ENCODE assay signal across 1 cellular context in genomic region chr7:99848420-99849216, GRCh38.
TF ChIP-seq lines count a peak whose summit lies in the region.

No MANE protein-coding gene starts in this region.

TF ChIP-seq in HepG2, 621 proteins besides CTCF, POLR2A, EP300 and RAD21 (continued from another document):
- no peak for TF ChIP-seq ZNF280B (CRISPR knock-in tag; IDR thresholded peaks at IDR 0.05; ENCODE audit: borderline replicate concordance)
- TF ChIP-seq ZNF292 (CRISPR knock-in tag; IDR thresholded peaks at IDR 0.05; ENCODE audit: borderline replicate concordance, low read depth): no peak
- no peak for TF ChIP-seq ZNF841 (CRISPR knock-in tag; IDR thresholded peaks at IDR 0.05; ENCODE audit: borderline replicate concordance)
- no peak for TF ChIP-seq FUBP1 (CRISPR knock-in tag; IDR thresholded peaks at IDR 0.05; ENCODE audit: borderline replicate concordance)
- TF ChIP-seq ZNF234 (CRISPR knock-in tag; conservative IDR thresholded peaks at IDR 0.05): no peak
- TF ChIP-seq ZNF710 (CRISPR knock-in tag; IDR thresholded peaks at IDR 0.05; ENCODE audit: borderline replicate concordance): no peak
- TF ChIP-seq ZNF44 (CRISPR knock-in tag; IDR thresholded peaks at IDR 0.05): no peak
- TF ChIP-seq ZBTB1 (CRISPR knock-in tag; IDR thresholded peaks at IDR 0.05; ENCODE audit: borderline replicate concordance): no peak
- TF ChIP-seq ATF7 (IDR thresholded peaks at IDR 0.05): no peak
- no peak for TF ChIP-seq ATF7 (CRISPR knock-in tag; IDR thresholded peaks at IDR 0.05)
- no peak for TF ChIP-seq CREB1 (IDR thresholded peaks at IDR 0.05)
- TF ChIP-seq CREB1 (CRISPR knock-in tag; IDR thresholded peaks at IDR 0.05): no peak
- no peak for TF ChIP-seq ZNF232 (CRISPR knock-in tag; IDR thresholded peaks at IDR 0.05; ENCODE audit: borderline replicate concordance)
- TF ChIP-seq RBM22 (optimal IDR thresholded peaks at IDR 0.05; ENCODE audit: low read length): no peak
- TF ChIP-seq ARID5B (CRISPR knock-in tag; IDR thresholded peaks at IDR 0.05): no peak
- no peak for TF ChIP-seq ZSCAN30 (CRISPR knock-in tag; IDR thresholded peaks at IDR 0.05)
- no peak for TF ChIP-seq ARID2 (CRISPR knock-in tag; IDR thresholded peaks at IDR 0.05; ENCODE audit: borderline replicate concordance)
